Comparison of ENCODE assay signal across 16 cellular contexts in genomic region chr5:149015126-149015525, GRCh38.
"Had no signal": no experiment of that assay in that cellular context is flagged by ENCODE, and none has a peak within 500 bp of the region (broad histone marks: within the 10 kb centered on the region; RNA-seq: fewer than 3 reads in every experiment).

No MANE protein-coding gene starts in this region.

- H3K27ac ChIP-seq: colonic mucosa, epithelial cell of prostate, gastrocnemius medialis, left lung, neural progenitor cell, spleen, thyroid gland had no signal

- ATAC-seq: gastrocnemius medialis, left lung, sciatic nerve had no signal

- H3K4me1 ChIP-seq: colonic mucosa, left lung, neural progenitor cell, spleen, thyroid gland had no signal

- DNase-seq: activated CD4-positive, alpha-beta T cell treated with anti-CD3 and anti-CD28 coated beads, Interleukin-2, amount 50 U/mL, for 4 hours; caudate nucleus; colonic mucosa; endodermal cell; gastrocnemius medialis; head of caudate nucleus; left lung; mammary epithelial cell; spleen; stimulated activated naive CD4-positive, alpha-beta T cell treated with Interleukin-2 at 50 U/mL for 16 hours; thyroid gland had no signal

- H3K4me2 ChIP-seq: neural progenitor cell had no signal

- H3K9me3 ChIP-seq: colonic mucosa, gastrocnemius medialis, left lung, spleen, thyroid gland had no signal

- H3K9ac ChIP-seq: neural progenitor cell had no signal

- H2AFZ ChIP-seq: neural progenitor cell had no signal

- H3K27me3 ChIP-seq: colonic mucosa, gastrocnemius medialis, left lung, neural progenitor cell, spleen, thyroid gland had no signal

- H3K4me3 ChIP-seq: colonic mucosa, gastrocnemius medialis, left lung, neural progenitor cell, spleen, thyroid gland had no signal

- H3K36me3 ChIP-seq: colonic mucosa, gastrocnemius medialis, left lung, neural progenitor cell, spleen, thyroid gland had no signal

- FAIRE-seq: TTC549, urothelium cell line had no signal
